In the genomic region with DNA sequence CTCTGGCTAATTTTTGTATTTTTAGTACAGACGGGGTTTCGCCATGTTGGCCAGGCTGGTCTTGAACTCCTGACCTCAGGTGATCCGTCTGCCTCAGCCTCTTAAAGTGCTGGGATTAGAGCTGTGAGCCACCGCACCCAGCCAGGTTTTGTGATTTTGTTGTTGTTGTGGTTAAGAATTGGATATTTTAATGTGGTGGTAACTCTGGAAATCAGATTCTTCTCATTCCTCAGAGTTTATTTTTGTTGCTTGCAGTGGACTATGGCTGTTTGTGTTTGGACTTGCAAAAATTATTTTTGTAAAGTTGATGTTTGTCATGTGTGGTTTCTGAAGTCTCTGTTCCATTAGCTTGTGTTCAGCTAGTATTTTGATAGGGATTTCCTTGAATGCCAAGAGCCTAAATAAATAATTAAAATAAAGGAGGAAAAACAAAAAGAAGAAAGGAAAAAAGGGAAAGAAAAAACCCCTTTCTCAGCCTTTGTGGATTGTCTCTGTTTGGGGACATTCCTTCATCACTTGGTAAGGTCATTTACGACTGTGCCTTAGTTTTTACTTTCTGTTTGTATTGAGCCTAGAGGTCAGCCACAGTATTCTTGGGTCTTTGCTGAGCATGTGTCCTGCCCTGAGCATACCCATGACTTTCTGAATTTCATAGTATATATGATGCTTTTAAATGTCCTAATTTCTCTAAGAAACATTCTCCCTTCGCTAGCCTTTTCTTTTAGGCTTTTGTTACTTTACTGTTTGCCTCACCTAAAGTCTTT, we compare ENCODE assay signal across 14 cellular contexts. TPM values are rescaled to one million over a fixed set of nuclear protein-coding genes. Genes with fewer than 3 reads are reported as not detected.
DNase-seq lines count a peak whose midpoint lies in the region; FAIRE-seq and TF ChIP-seq lines count a peak whose summit lies in the region.
"Had no signal": no experiment of that assay in that cellular context is flagged by ENCODE, and none has a peak within 500 bp of the region (broad histone marks: within the 10 kb centered on the region; RNA-seq: fewer than 3 reads in every experiment).

No MANE protein-coding gene starts in this region.

- TF ChIP-seq CTCF in endodermal cell (conservative IDR thresholded peaks at IDR 0.05) (no peak), right atrium auricular region (IDR thresholded peaks at IDR 0.05) (no peak)

- WGBS in endodermal cell (ENCODE audit: insufficient coverage in 1 of 2, insufficient read length in 1 of 2), 2 experiments: 72 to 85% methylated on average over 5 to 6 of the region's 6 CpGs

- H3K4me1 ChIP-seq in SJSA1 (replicated peaks) (peaks cover 9% of the 10 kb centered on the region), endodermal cell (ENCODE audit: control insufficient read depth, insufficient read depth, low read length) (no peaks in the 10 kb centered on the region), skeletal muscle satellite cell (ENCODE audit: control insufficient read depth, insufficient read depth, low read length) (peaks cover 18% of the 10 kb centered on the region), right atrium auricular region (peaks cover 0 to 14% of the 10 kb centered on the region in 2 donors)

- H3K36me3 ChIP-seq in SJSA1 (no peaks in the 10 kb centered on the region), endodermal cell (ENCODE audit: control insufficient read depth, insufficient read depth, low read length) (peaks cover 46% of the 10 kb centered on the region), skeletal muscle satellite cell (ENCODE audit: insufficient read depth, low read length) (no peaks in the 10 kb centered on the region), right atrium auricular region (no peaks in the 10 kb centered on the region)

- H3K9me3 ChIP-seq in SJSA1 (replicated peaks) (no peaks in the 10 kb centered on the region), endodermal cell (ENCODE audit: control insufficient read depth, low read length) (peaks cover 23% of the 10 kb centered on the region), skeletal muscle satellite cell (replicated peaks; ENCODE audit: low read length) (no peaks in the 10 kb centered on the region), right atrium auricular region (no peaks in the 10 kb centered on the region)
- H3K9me3 ChIP-seq: sigmoid colon had no signal

- CTCF ChIA-PET in activated CD4-positive, alpha-beta memory T cell treated with anti-CD3 and anti-CD28 coated beads, Interleukin-2, amount 10 ng/mL, durations not matched to agents 7 days and 5 days (lab: Charles Lee): no interaction called here
- CTCF ChIA-PET in activated CD4-positive, alpha-beta memory T cell treated with anti-CD3 and anti-CD28 coated beads for 36 hours (lab: Charles Lee): interaction anchor here (1.7 kb wide), 1 partner anchor 151 kb away, joined by 3 read pairs; no protein-coding TSS in a partner anchor

- H3K27ac Mint-ChIP-seq in activated CD4-positive, alpha-beta memory T cell treated with anti-CD3 and anti-CD28 coated beads, Interleukin-2, amount 10 ng/mL, durations not matched to agents 7 days and 5 days: no peak overlapping the region
- no peak overlapping the region for H3K27ac Mint-ChIP-seq in activated CD4-positive, alpha-beta memory T cell treated with anti-CD3 and anti-CD28 coated beads for 36 hours
- peak overlapping the region; percentile 78 for H3K27ac Mint-ChIP-seq in endodermal cell
- H3K27ac Mint-ChIP-seq: mesothelial cell of epicardium, type B pancreatic cell had no signal

- H3K36me3 Mint-ChIP-seq in activated CD4-positive, alpha-beta memory T cell treated with anti-CD3 and anti-CD28 coated beads, Interleukin-2, amount 10 ng/mL, durations not matched to agents 7 days and 5 days (ENCODE audit: low read depth): peaks cover 19% of the 10 kb centered on the region
- peaks cover 3% of the 10 kb centered on the region for H3K36me3 Mint-ChIP-seq in activated CD4-positive, alpha-beta memory T cell treated with anti-CD3 and anti-CD28 coated beads for 36 hours
- peaks cover 34% of the 10 kb centered on the region for H3K36me3 Mint-ChIP-seq in endodermal cell (ENCODE audit: low read depth)

- H3K27me3 ChIP-seq in SJSA1 (replicated peaks) (peaks cover 3% of the 10 kb centered on the region; the same call in 1 of the 2 replicates), endodermal cell (ENCODE audit: control insufficient read depth, insufficient read depth, low read length, poor library complexity, severe bottlenecking) (no peaks in the 10 kb centered on the region), skeletal muscle satellite cell (ENCODE audit: control insufficient read depth, insufficient read depth, low read length) (no peaks in the 10 kb centered on the region), right atrium auricular region (no peaks in the 10 kb centered on the region)
- H3K27me3 ChIP-seq: sigmoid colon had no signal

- no peaks in the 10 kb centered on the region for H3K9me3 Mint-ChIP-seq in activated CD4-positive, alpha-beta memory T cell treated with anti-CD3 and anti-CD28 coated beads, Interleukin-2, amount 10 ng/mL, durations not matched to agents 7 days and 5 days
- no peaks in the 10 kb centered on the region for H3K9me3 Mint-ChIP-seq in activated CD4-positive, alpha-beta memory T cell treated with anti-CD3 and anti-CD28 coated beads for 36 hours
- H3K9me3 Mint-ChIP-seq in endodermal cell: peaks cover 27% of the 10 kb centered on the region

- peak overlapping the region; percentile 30 for H3K4me2 ChIP-seq in skeletal muscle satellite cell (ENCODE audit: low read length)
- H3K4me2 ChIP-seq: KMS-11 had no signal

- H3K27ac ChIP-seq in SJSA1 (no peak overlapping the region), endodermal cell (ENCODE audit: low read depth, low read length) (no peak overlapping the region), right atrium auricular region (no peak overlapping the region)
- H3K27ac ChIP-seq: KMS-11 had no signal

- H3K9ac ChIP-seq in endodermal cell (ENCODE audit: extremely low read depth, low read length, poor library complexity, severe bottlenecking) (no peak overlapping the region), skeletal muscle satellite cell (ENCODE audit: low read depth, low read length) (no peak overlapping the region)
- H3K9ac ChIP-seq: KMS-11 had no signal

- H3K27me3 Mint-ChIP-seq in activated CD4-positive, alpha-beta memory T cell treated with anti-CD3 and anti-CD28 coated beads, Interleukin-2, amount 10 ng/mL, durations not matched to agents 7 days and 5 days: no peaks in the 10 kb centered on the region
- no peaks in the 10 kb centered on the region for H3K27me3 Mint-ChIP-seq in activated CD4-positive, alpha-beta memory T cell treated with anti-CD3 and anti-CD28 coated beads for 36 hours
- no peaks in the 10 kb centered on the region for H3K27me3 Mint-ChIP-seq in endodermal cell (ENCODE audit: insufficient read depth)
- H3K27me3 Mint-ChIP-seq: type B pancreatic cell had no signal

- H3K4me3 Mint-ChIP-seq in activated CD4-positive, alpha-beta memory T cell treated with anti-CD3 and anti-CD28 coated beads, Interleukin-2, amount 10 ng/mL, durations not matched to agents 7 days and 5 days: peak overlapping the region; percentile 3
- H3K4me3 Mint-ChIP-seq in activated CD4-positive, alpha-beta memory T cell treated with anti-CD3 and anti-CD28 coated beads for 36 hours: no peak overlapping the region
- no peak overlapping the region for H3K4me3 Mint-ChIP-seq in endodermal cell
- H3K4me3 Mint-ChIP-seq: mesothelial cell of epicardium, type B pancreatic cell had no signal

- no peak for FAIRE-seq in frontal cortex (lab: Jason Lieb, UNC)

- DNase-seq in activated CD4-positive, alpha-beta memory T cell treated with anti-CD3 and anti-CD28 coated beads, Interleukin-2, amount 10 ng/mL, durations not matched to agents 7 days and 5 days: no peak
- no peak for DNase-seq in activated CD4-positive, alpha-beta memory T cell treated with anti-CD3 and anti-CD28 coated beads for 36 hours
- peak; percentile 67 to 87 for DNase-seq in SJSA1 (ENCODE audit: low read depth in 1 of 2, low spot score in 2 of 2)
- DNase-seq in endodermal cell: no peak
- DNase-seq in frontal cortex (ENCODE audit: low spot score in 2 of 2): no peak
- no peak for DNase-seq in DMS53 (lab: John Stamatoyannopoulos, UW)
- DNase-seq in right atrium auricular region (ENCODE audit: low spot score): no peak
- DNase-seq: activated CD4-positive, alpha-beta T cell treated with anti-CD3 and anti-CD28 coated beads, Interleukin-2, amount 50 U/mL, for 1 hour; NCI-H2029 treated with DMSO at 0.1 percent for 48 hours; sigmoid colon had no signal

- POLR2A ChIA-PET in activated CD4-positive, alpha-beta memory T cell treated with anti-CD3 and anti-CD28 coated beads, Interleukin-2, amount 10 ng/mL, durations not matched to agents 7 days and 5 days (lab: Charles Lee): no interaction called here
- POLR2A ChIA-PET in activated CD4-positive, alpha-beta memory T cell treated with anti-CD3 and anti-CD28 coated beads for 36 hours (lab: Charles Lee): no interaction called here

- H3K4me1 Mint-ChIP-seq in activated CD4-positive, alpha-beta memory T cell treated with anti-CD3 and anti-CD28 coated beads, Interleukin-2, amount 10 ng/mL, durations not matched to agents 7 days and 5 days: peaks cover 14% of the 10 kb centered on the region
- peaks cover 22% of the 10 kb centered on the region for H3K4me1 Mint-ChIP-seq in activated CD4-positive, alpha-beta memory T cell treated with anti-CD3 and anti-CD28 coated beads for 36 hours (ENCODE audit: low read depth)
- peaks cover 9% of the 10 kb centered on the region for H3K4me1 Mint-ChIP-seq in endodermal cell
- H3K4me1 Mint-ChIP-seq: mesothelial cell of epicardium had no signal

- H3K4me3 ChIP-seq in SJSA1 (no peak overlapping the region), endodermal cell (ENCODE audit: low read length) (no peak overlapping the region), skeletal muscle satellite cell (ENCODE audit: low read length) (no peak overlapping the region), right atrium auricular region (no peak overlapping the region)
- H3K4me3 ChIP-seq: sigmoid colon had no signal

- intact Hi-C loops in activated CD4-positive, alpha-beta memory T cell treated with anti-CD3 and anti-CD28 coated beads for 36 hours (cut with micrococcal nuclease): no loop called here

RNA-seq across cellular contexts. Expression of a gene that starts 37.3 kb away (rescaled TPM):
- 10 to 100 TPM; 15.9 to 16.3 TPM for total RNA-seq in activated CD4-positive, alpha-beta memory T cell treated with anti-CD3 and anti-CD28 coated beads, Interleukin-2, amount 10 ng/mL, durations not matched to agents 7 days and 5 days
- total RNA-seq in activated CD4-positive, alpha-beta memory T cell treated with anti-CD3 and anti-CD28 coated beads for 36 hours: 10 to 100 TPM; 11.9 to 12.7 TPM
- 15.1 and 32.8 TPM in 2 replicates for total RNA-seq in SJSA1 (2014; rRNA removed; shearing (Covaris generic))
- total RNA-seq in endodermal cell (10 to 100 TPM; 37.5 to 46.1 TPM), frontal cortex (37.5 TPM), right atrium auricular region (10 to 100 TPM; 71.1 to 91.5 TPM)
- polyA plus RNA-seq in endodermal cell (2013, experiment 1 of 2): 107 TPM
- 101 TPM for polyA plus RNA-seq in endodermal cell (2013, experiment 2 of 2)
- total RNA-seq in skeletal muscle satellite cell (2012; rRNA removed): 17.0 and 17.7 TPM in 2 replicates

Comparison
In these comparisons a context has a peak if more than half of its experiments do, and no peak if none do; other contexts are left out.
1. DNase-seq: peak in SJSA1 (2 of 2); none in activated CD4-positive, alpha-beta memory T cell treated with anti-CD3 and anti-CD28 coated beads, Interleukin-2, amount 10 ng/mL, durations not matched to agents 7 days and 5 days (single experiment), activated CD4-positive, alpha-beta memory T cell treated with anti-CD3 and anti-CD28 coated beads for 36 hours (single experiment), endodermal cell (single experiment), frontal cortex (0 of 2), DMS53 (single experiment) and right atrium auricular region (single experiment).